2 cellular contexts compared by ENCODE assay signal in genomic region chr9:110298028-110298605, GRCh38.
TF ChIP-seq lines count a peak whose summit lies in the region.

No MANE protein-coding gene starts in this region.

TF ChIP-seq in GM23338, 12 proteins besides CTCF, POLR2A, EP300 and RAD21:
- TF ChIP-seq EZH2 (IDR thresholded peaks at IDR 0.05; ENCODE audit: low read depth, unreplicated experiment): no peak
- no peak for TF ChIP-seq POLR2AphosphoS5 (IDR thresholded peaks at IDR 0.05; ENCODE audit: low read depth)
- TF ChIP-seq JUNB (IDR thresholded peaks at IDR 0.05; ENCODE audit: unreplicated experiment): no peak
- no peak for TF ChIP-seq REST (IDR thresholded peaks at IDR 0.05; ENCODE audit: unreplicated experiment)
- no peak for TF ChIP-seq ZNF462 (CRISPR knock-in tag; IDR thresholded peaks at IDR 0.05)
- TF ChIP-seq EZH2phosphoT487 (IDR thresholded peaks at IDR 0.05; ENCODE audit: unreplicated experiment): no peak
- TF ChIP-seq NANOG (IDR thresholded peaks at IDR 0.05; ENCODE audit: borderline replicate concordance): no peak
- no peak for TF ChIP-seq ETS1 (IDR thresholded peaks at IDR 0.05)
- TF ChIP-seq ZNF114 (CRISPR knock-in tag; IDR thresholded peaks at IDR 0.05): no peak
- no peak for TF ChIP-seq ZNF331 (CRISPR knock-in tag; IDR thresholded peaks at IDR 0.05; ENCODE audit: low read depth)
- TF ChIP-seq CREB1 (CRISPR knock-in tag; IDR thresholded peaks at IDR 0.05; ENCODE audit: low read depth): no peak
TF ChIP-seq in GM23338: peak in this region for 0.

TF ChIP-seq in H1, 55 proteins besides CTCF, POLR2A, EP300 and RAD21:
- TF ChIP-seq USF2 (IDR thresholded peaks at IDR 0.05; ENCODE audit: low read length) (no peak), ASH2L (IDR thresholded peaks at IDR 0.05; ENCODE audit: low read length) (no peak), SUZ12 (IDR thresholded peaks at IDR 0.05; ENCODE audit: low read length) (no peak), EGR1 (IDR thresholded peaks at IDR 0.05; ENCODE audit: borderline replicate concordance, low read depth, low read length) (no peak), E2F6 (IDR thresholded peaks at IDR 0.05) (no peak), SIX5 (IDR thresholded peaks at IDR 0.05; ENCODE audit: low read depth, low read length) (no peak), KDM4A (IDR thresholded peaks at IDR 0.05; ENCODE audit: low read depth, low read length, severe bottlenecking) (no peak), JUN (IDR thresholded peaks at IDR 0.05; ENCODE audit: low read depth, low read length) (no peak), SP4 (IDR thresholded peaks at IDR 0.05; ENCODE audit: low read length) (no peak), SRF (IDR thresholded peaks at IDR 0.05; ENCODE audit: low read depth, low read length) (no peak), MAFK (IDR thresholded peaks at IDR 0.05; ENCODE audit: low read depth, low read length) (no peak), NRF1 (IDR thresholded peaks at IDR 0.05; ENCODE audit: low read depth, low read length) (no peak), CHD7 (IDR thresholded peaks at IDR 0.05; ENCODE audit: insufficient replicate concordance, low read length) (no peak), YY1 (IDR thresholded peaks at IDR 0.05; ENCODE audit: low read depth, low read length) (no peak), CBX8 (IDR thresholded peaks at IDR 0.05; ENCODE audit: borderline replicate concordance, low read depth, low read length) (no peak), SIN3A (conservative IDR thresholded peaks at IDR 0.05 in 1 of 2, IDR thresholded peaks at IDR 0.05 in 1 of 2; ENCODE audit: low read depth in 1 of 2, low read length in 2 of 2) (no peak), ATF2 (IDR thresholded peaks at IDR 0.05; ENCODE audit: low read length) (no peak), RFX5 (IDR thresholded peaks at IDR 0.05; ENCODE audit: borderline replicate concordance, low read depth, low read length) (no peak)
TF ChIP-seq in H1: peak in this region for 0.
